1 cellular context compared by ENCODE assay signal in the genomic region with DNA sequence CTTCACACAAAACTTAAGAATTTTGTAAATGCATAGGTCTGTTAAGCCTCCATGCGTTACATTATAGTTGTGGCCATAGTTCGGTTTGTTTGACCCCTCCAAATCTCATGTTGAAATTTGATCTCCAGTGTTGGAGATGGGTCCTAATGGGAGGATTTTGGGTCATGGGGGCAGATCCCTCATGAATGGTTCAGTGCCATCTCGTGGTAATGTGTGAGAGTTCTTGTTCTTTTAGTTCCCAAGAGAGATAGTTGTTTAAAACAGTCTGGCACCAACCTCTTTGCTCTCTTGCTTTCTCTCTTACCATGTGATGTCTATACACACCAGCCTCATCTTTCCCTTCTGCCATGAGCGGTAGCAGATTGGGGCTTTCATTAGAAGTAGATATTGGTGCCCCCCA.
TF ChIP-seq lines count a peak whose summit lies in the region.

No MANE protein-coding gene starts in this region.

TF ChIP-seq in WTC11, 78 proteins besides CTCF, POLR2A, EP300 and RAD21 (continued from another document):
- TF ChIP-seq, protein P1, sequence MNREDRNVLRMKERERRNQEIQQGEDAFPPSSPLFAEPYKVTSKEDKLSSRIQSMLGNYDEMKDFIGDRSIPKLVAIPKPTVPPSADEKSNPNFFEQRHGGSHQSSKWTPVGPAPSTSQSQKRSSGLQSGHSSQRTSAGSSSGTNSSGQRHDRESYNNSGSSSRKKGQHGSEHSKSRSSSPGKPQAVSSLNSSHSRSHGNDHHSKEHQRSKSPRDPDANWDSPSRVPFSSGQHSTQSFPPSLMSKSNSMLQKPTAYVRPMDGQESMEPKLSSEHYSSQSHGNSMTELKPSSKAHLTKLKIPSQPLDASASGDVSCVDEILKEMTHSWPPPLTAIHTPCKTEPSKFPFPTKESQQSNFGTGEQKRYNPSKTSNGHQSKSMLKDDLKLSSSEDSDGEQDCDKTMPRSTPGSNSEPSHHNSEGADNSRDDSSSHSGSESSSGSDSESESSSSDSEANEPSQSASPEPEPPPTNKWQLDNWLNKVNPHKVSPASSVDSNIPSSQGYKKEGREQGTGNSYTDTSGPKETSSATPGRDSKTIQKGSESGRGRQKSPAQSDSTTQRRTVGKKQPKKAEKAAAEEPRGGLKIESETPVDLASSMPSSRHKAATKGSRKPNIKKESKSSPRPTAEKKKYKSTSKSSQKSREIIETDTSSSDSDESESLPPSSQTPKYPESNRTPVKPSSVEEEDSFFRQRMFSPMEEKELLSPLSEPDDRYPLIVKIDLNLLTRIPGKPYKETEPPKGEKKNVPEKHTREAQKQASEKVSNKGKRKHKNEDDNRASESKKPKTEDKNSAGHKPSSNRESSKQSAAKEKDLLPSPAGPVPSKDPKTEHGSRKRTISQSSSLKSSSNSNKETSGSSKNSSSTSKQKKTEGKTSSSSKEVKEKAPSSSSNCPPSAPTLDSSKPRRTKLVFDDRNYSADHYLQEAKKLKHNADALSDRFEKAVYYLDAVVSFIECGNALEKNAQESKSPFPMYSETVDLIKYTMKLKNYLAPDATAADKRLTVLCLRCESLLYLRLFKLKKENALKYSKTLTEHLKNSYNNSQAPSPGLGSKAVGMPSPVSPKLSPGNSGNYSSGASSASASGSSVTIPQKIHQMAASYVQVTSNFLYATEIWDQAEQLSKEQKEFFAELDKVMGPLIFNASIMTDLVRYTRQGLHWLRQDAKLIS (CRISPR knock-in tag; IDR thresholded peaks at IDR 0.05; ENCODE audit: borderline replicate concordance): no peak
- TF ChIP-seq TP53 (CRISPR knock-in tag; IDR thresholded peaks at IDR 0.05) (no peak), RORB (CRISPR knock-in tag; IDR thresholded peaks at IDR 0.05) (no peak), GABPB1 (CRISPR knock-in tag; IDR thresholded peaks at IDR 0.05) (no peak), TEAD4 (CRISPR knock-in tag; IDR thresholded peaks at IDR 0.05) (no peak), SP1 (CRISPR knock-in tag; conservative IDR thresholded peaks at IDR 0.05) (no peak), MLX (CRISPR knock-in tag; IDR thresholded peaks at IDR 0.05) (no peak), FOXJ3 (CRISPR knock-in tag; IDR thresholded peaks at IDR 0.05; ENCODE audit: borderline replicate concordance) (no peak), OVOL2 (CRISPR knock-in tag; IDR thresholded peaks at IDR 0.05; ENCODE audit: borderline replicate concordance) (no peak), ZNF232 (CRISPR knock-in tag; IDR thresholded peaks at IDR 0.05) (no peak)
- TF ChIP-seq, protein P2, sequence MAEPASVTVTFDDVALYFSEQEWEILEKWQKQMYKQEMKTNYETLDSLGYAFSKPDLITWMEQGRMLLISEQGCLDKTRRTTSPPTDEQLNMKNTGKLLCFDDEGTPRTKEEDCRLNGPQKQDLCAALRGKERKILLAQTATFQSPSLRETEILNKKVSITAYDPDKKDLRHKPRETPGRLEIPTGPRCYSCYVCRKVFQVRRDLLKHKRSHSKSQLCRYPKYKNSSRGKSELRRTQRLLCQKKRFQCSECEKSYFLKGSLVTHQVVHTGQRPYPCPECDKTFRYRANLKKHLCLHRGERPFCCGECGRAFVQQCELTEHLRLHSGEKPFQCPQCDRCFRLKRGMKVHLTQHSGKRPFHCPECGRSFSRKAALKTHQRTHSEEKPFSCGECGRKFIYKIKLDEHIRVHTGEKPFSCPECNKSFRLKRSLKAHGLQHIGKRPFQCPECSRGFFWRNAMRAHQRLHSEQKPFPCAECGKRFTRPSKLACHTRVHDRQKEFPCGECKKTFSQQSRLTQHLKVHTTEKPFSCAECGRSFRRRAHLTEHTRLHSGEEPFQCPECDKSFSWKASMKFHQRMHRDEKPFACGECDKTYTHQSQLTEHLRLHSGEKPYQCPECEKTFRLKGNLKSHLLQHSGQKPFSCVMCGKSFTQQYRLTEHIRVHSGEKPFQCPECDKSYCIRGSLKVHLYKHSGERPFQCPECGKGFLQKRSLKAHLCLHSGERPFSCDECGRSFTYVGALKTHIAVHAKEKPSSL (CRISPR knock-in tag; conservative IDR thresholded peaks at IDR 0.05): no peak
TF ChIP-seq in WTC11: peak in this region for 0.
